8 cellular contexts compared by ENCODE assay signal in genomic region chr5:52657231-52657645, GRCh38.
DNase-seq lines count a peak whose midpoint lies in the region; ATAC-seq and TF ChIP-seq lines count a peak whose summit lies in the region.

No MANE protein-coding gene starts in this region.

- H3K4me1 Mint-ChIP-seq in T-helper 17 cell: no peaks in the 10 kb centered on the region
- no peaks in the 10 kb centered on the region for H3K4me1 Mint-ChIP-seq in glutamatergic neuron (ENCODE audit: low read depth, unreplicated experiment)

- H3K4me1 ChIP-seq in thoracic aorta (ENCODE audit: control insufficient read depth in 1 of 2, low read depth in 2 of 2): no peaks in the 10 kb centered on the region

- no peaks in the 10 kb centered on the region for H3K9me3 Mint-ChIP-seq in glutamatergic neuron (ENCODE audit: unreplicated experiment)

- H3K27me3 Mint-ChIP-seq in T-helper 17 cell (peaks cover 22% of the 10 kb centered on the region), glutamatergic neuron (ENCODE audit: unreplicated experiment) (no peaks in the 10 kb centered on the region)

- no peak overlapping the region for H3K27ac ChIP-seq in thoracic aorta

- peaks cover 2% of the 10 kb centered on the region for H3K36me3 Mint-ChIP-seq in T-helper 17 cell (ENCODE audit: low read depth)
- H3K36me3 Mint-ChIP-seq in glutamatergic neuron (ENCODE audit: unreplicated experiment): no peaks in the 10 kb centered on the region

- no peaks in the 10 kb centered on the region for H3K36me3 ChIP-seq in thoracic aorta

- H3K27ac Mint-ChIP-seq in T-helper 17 cell (no peak overlapping the region), glutamatergic neuron (ENCODE audit: unreplicated experiment) (no peak overlapping the region)

- in situ Hi-C loops in ACHN (cut with HindIII; ENCODE audit: low pct_ligation_motif_present, low pct_unique_long_range_greater_than_20kb, low sequenced_read_pairs): no loop called here

- H3K9me3 ChIP-seq in T-helper 17 cell (ENCODE audit: control insufficient read depth, low read length, poor library complexity, severe bottlenecking): no peaks in the 10 kb centered on the region
- no peaks in the 10 kb centered on the region for H3K9me3 ChIP-seq in thoracic aorta

- TF ChIP-seq CTCF in glutamatergic neuron (IDR thresholded peaks at IDR 0.05; ENCODE audit: partially characterized antibody, unreplicated experiment) (peak; percentile 80), thoracic aorta (IDR thresholded peaks at IDR 0.05) (peak; percentile 49), omental fat pad (IDR thresholded peaks at IDR 0.05) (no peak)

- H3K4me3 ChIP-seq in thoracic aorta: no peak overlapping the region

- peaks cover 4% of the 10 kb centered on the region for H3K27me3 ChIP-seq in thoracic aorta (replicated peaks; ENCODE audit: insufficient read depth)

- H3K4me3 Mint-ChIP-seq in T-helper 17 cell (no peak overlapping the region), glutamatergic neuron (ENCODE audit: unreplicated experiment) (no peak overlapping the region)

- peak; percentile 75 for ATAC-seq in GM18502 (IDR thresholded peaks at IDR 0.05; ENCODE audit: poor library complexity, unreplicated experiment)
- ATAC-seq in T-helper 17 cell: peak; percentile 41
- no peak for ATAC-seq in thoracic aorta (ENCODE audit: insufficient number of reproducible peaks, low FRiP score, low read depth)
- no peak for ATAC-seq in omental fat pad (ENCODE audit: low FRiP score)

- peak; percentile 52 for DNase-seq in ACHN
- peak; percentile 85 for DNase-seq in NCI-H1105 treated with DMSO at 0.1 percent for 48 hours (lab: John Stamatoyannopoulos, UW)
- DNase-seq in T-helper 17 cell: no peak
- no peak for DNase-seq in glutamatergic neuron
- no peak for DNase-seq in thoracic aorta (ENCODE audit: low spot score)
- no peak for DNase-seq in activated CD8-positive, alpha-beta memory T cell treated with anti-CD3 and anti-CD28 coated beads for 24 hours
- DNase-seq in omental fat pad (ENCODE audit: low spot score): no peak

Comparison
In these comparisons a context has a peak if more than half of its experiments do, and no peak if none do; other contexts are left out.
1. DNase-seq: peak in ACHN (single experiment) and NCI-H1105 treated with DMSO at 0.1 percent for 48 hours (single experiment); none in T-helper 17 cell (0 of 3), glutamatergic neuron (single experiment), thoracic aorta (single experiment), activated CD8-positive, alpha-beta memory T cell treated with anti-CD3 and anti-CD28 coated beads for 24 hours (single experiment) and omental fat pad (single experiment).
2. ATAC-seq: peak in GM18502 (single experiment) and T-helper 17 cell (single experiment); none in thoracic aorta (single experiment) and omental fat pad (single experiment).
3. CTCF ChIP-seq: peak in glutamatergic neuron (single experiment) and thoracic aorta (single experiment); none in omental fat pad (0 of 3).